In the genomic region with DNA sequence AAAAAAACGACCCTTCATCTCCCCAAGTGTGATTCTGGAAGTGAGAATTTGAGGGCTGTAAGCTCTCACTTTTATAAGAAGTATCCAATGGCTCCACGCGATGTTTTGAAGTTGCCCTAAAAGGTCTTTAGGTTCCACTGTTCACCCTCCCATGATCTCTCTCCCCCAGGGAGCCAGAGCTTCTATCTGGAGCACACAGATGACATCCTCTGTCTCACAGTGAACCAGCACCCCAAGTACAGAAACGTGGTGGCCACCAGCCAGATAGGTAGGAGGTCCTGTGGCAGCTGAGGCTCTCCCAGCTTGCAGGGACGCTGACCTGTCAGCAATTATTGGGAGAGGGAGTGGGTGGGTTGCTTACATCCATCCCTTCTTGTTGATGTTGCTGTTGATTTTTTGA, we compare ENCODE assay signal across 22 cellular contexts.
DNase-seq lines count a peak whose midpoint lies in the region; ATAC-seq, FAIRE-seq and TF ChIP-seq lines count a peak whose summit lies in the region.
"Had no signal": no experiment of that assay in that cellular context is flagged by ENCODE, and none has a peak within 500 bp of the region (broad histone marks: within the 10 kb centered on the region; RNA-seq: fewer than 3 reads in every experiment).

No MANE protein-coding gene starts in this region.

- in situ Hi-C loops in K562 (cut with MboI), result no loop called here

- peaks cover 32 to 50% of the 10 kb centered on the region in 2 experiments for H3K4me1 ChIP-seq in K562 (replicated peaks in 1 of 2; ENCODE audit: control insufficient read depth in 2 of 2, insufficient read depth in 2 of 2, low read length in 2 of 2)

- no peak overlapping the region for H3K4me3 Mint-ChIP-seq in activated T-cell treated with anti-CD3 and anti-CD28 coated beads, Interleukin-2, amount 50 U/mL, for 72 hours
- H3K4me3 Mint-ChIP-seq in activated T-cell treated with anti-CD3 and anti-CD28 coated beads, Interleukin-2, amount 50 U/mL, for 24 hours, result no peak overlapping the region
- H3K4me3 Mint-ChIP-seq in activated CD4-positive, alpha-beta memory T cell treated with anti-CD3 and anti-CD28 coated beads for 36 hours, result no peak overlapping the region
- H3K4me3 Mint-ChIP-seq: CD8-positive, alpha-beta T cell had no signal

- H2AFZ ChIP-seq in K562 (ENCODE audit: low read depth, low read length), result peak overlapping the region; percentile 85

- H3K27me3 ChIP-seq in K562 (ENCODE audit: control insufficient read depth in 2 of 2, insufficient read depth in 2 of 2, low read length in 2 of 2), result no peaks in the 10 kb centered on the region; a peak in 1 of 5 replicates
- no peaks in the 10 kb centered on the region for H3K27me3 ChIP-seq in WERI-Rb-1 (ENCODE audit: insufficient read depth, low read depth, severe bottlenecking)
- H3K27me3 ChIP-seq: BLaER1 had no signal

- H3K36me3 Mint-ChIP-seq in activated T-cell treated with anti-CD3 and anti-CD28 coated beads, Interleukin-2, amount 50 U/mL, for 72 hours (ENCODE audit: insufficient read depth in 2 of 2), result no peaks in the 10 kb centered on the region
- no peaks in the 10 kb centered on the region for H3K36me3 Mint-ChIP-seq in activated T-cell treated with anti-CD3 and anti-CD28 coated beads, Interleukin-2, amount 50 U/mL, for 24 hours (ENCODE audit: low read depth)
- no peaks in the 10 kb centered on the region for H3K36me3 Mint-ChIP-seq in activated CD4-positive, alpha-beta memory T cell treated with anti-CD3 and anti-CD28 coated beads for 36 hours
- H3K36me3 Mint-ChIP-seq: CD8-positive, alpha-beta T cell had no signal

- H3K9me3 ChIP-seq in K562 (replicated peaks; ENCODE audit: control insufficient read depth, insufficient read depth, low read depth, low read length) (no peaks in the 10 kb centered on the region), WERI-Rb-1 (ENCODE audit: severe bottlenecking) (no peaks in the 10 kb centered on the region)
- H3K9me3 ChIP-seq: BLaER1 had no signal

- H3K4me1 Mint-ChIP-seq in activated T-cell treated with anti-CD3 and anti-CD28 coated beads, Interleukin-2, amount 50 U/mL, for 72 hours (ENCODE audit: low read depth), result peaks cover 20% of the 10 kb centered on the region
- H3K4me1 Mint-ChIP-seq in activated T-cell treated with anti-CD3 and anti-CD28 coated beads, Interleukin-2, amount 50 U/mL, for 24 hours (ENCODE audit: low read depth), result peaks cover 8% of the 10 kb centered on the region
- peaks cover 7% of the 10 kb centered on the region for H3K4me1 Mint-ChIP-seq in activated CD4-positive, alpha-beta memory T cell treated with anti-CD3 and anti-CD28 coated beads for 36 hours (ENCODE audit: low read depth)

- no peak overlapping the region for H3K4me3 ChIP-seq in K562
- H3K4me3 ChIP-seq in WERI-Rb-1 (ENCODE audit: low read depth, low read length), result no peak overlapping the region
- H3K4me3 ChIP-seq: BLaER1 had no signal

- intact Hi-C loops in K562 (cut with micrococcal nuclease), result no loop called here
- intact Hi-C loops in activated CD4-positive, alpha-beta memory T cell treated with anti-CD3 and anti-CD28 coated beads for 36 hours (cut with micrococcal nuclease), result no loop called here

- TF ChIP-seq EP300 in K562 (IDR thresholded peaks at IDR 0.05; ENCODE audit: low read length), result peak; percentile 5; the same call in 1 of the 2 replicates

- 2% methylated on average over 5 of the region's 5 CpGs for WGBS in K562 (ENCODE audit: insufficient coverage, low coverage, missing lambda C conversion rate)

- DNase-seq in activated T-cell treated with anti-CD3 and anti-CD28 coated beads, Interleukin-2, amount 50 U/mL, for 72 hours, result no peak
- DNase-seq in activated T-cell treated with anti-CD3 and anti-CD28 coated beads, Interleukin-2, amount 50 U/mL, for 24 hours, result no peak
- DNase-seq in M059J (ENCODE audit: low read depth) (peak; percentile 16), K562 (ENCODE audit: extremely low read depth in 1 of 4, low spot score in 3 of 4) (peak; percentile 52 to 81 (median 67)), WERI-Rb-1 (no peak)
- DNase-seq in activated CD4-positive, alpha-beta memory T cell treated with anti-CD3 and anti-CD28 coated beads for 36 hours, result no peak
- DNase-seq: CD8-positive, alpha-beta T cell; DMS53; GOT3; KG1; NCI-H1048; NCI-H1436; NCI-H2029; NCI-H2171; NCI-H526; SHP77 had no signal

- H3K27ac ChIP-seq in K562 (ENCODE audit: extremely low read depth, low read depth, low read length), result peak overlapping the region; percentile 47
- H3K27ac ChIP-seq in WERI-Rb-1, result no peak overlapping the region
- H3K27ac ChIP-seq: BLaER1 had no signal

- TF ChIP-seq CTCF in K562 (IDR thresholded peaks at IDR 0.05 in 2 of 3, conservative IDR thresholded peaks at IDR 0.05 in 1 of 3; ENCODE audit: insufficient read depth in 2 of 3, low read depth in 1 of 3, low read length in 3 of 3) (no peak), WERI-Rb-1 (IDR thresholded peaks at IDR 0.05; ENCODE audit: low read depth, low read length) (no peak)

- H3K4me2 ChIP-seq in K562 (ENCODE audit: insufficient read depth, low read length), result peak overlapping the region; percentile 55
- H3K4me2 ChIP-seq: BLaER1 had no signal

- BruUV-seq in K562 (replicated peaks; lab: Mats Ljungman, UMichigan), result no TSS peak

- peak overlapping the region in 1 of 2 experiments; percentile 45; a peak in 2 of 4 replicates for H3K9ac ChIP-seq in K562 (ENCODE audit: insufficient read depth in 1 of 2, low read depth in 2 of 2, low read length in 2 of 2)
- H3K9ac ChIP-seq: BLaER1 had no signal

- H3K36me3 ChIP-seq in K562 (ENCODE audit: control insufficient read depth, insufficient read depth, low read length), result no peaks in the 10 kb centered on the region
- H3K36me3 ChIP-seq in WERI-Rb-1, result no peaks in the 10 kb centered on the region; the same call in 1 of the 2 replicates
- H3K36me3 ChIP-seq: BLaER1 had no signal

- H3K27me3 Mint-ChIP-seq in activated T-cell treated with anti-CD3 and anti-CD28 coated beads, Interleukin-2, amount 50 U/mL, for 72 hours (ENCODE audit: low read depth), result no peaks in the 10 kb centered on the region
- H3K27me3 Mint-ChIP-seq in activated T-cell treated with anti-CD3 and anti-CD28 coated beads, Interleukin-2, amount 50 U/mL, for 24 hours, result no peaks in the 10 kb centered on the region
- H3K27me3 Mint-ChIP-seq in activated CD4-positive, alpha-beta memory T cell treated with anti-CD3 and anti-CD28 coated beads for 36 hours, result no peaks in the 10 kb centered on the region

- TF ChIP-seq POLR2A in K562 (conservative IDR thresholded peaks at IDR 0.05), result no peak

- no peaks in the 10 kb centered on the region for H3K79me2 ChIP-seq in K562 (ENCODE audit: control insufficient read depth, insufficient read depth, low read length)

- FAIRE-seq in K562 (lab: Jason Lieb, UNC), result peak; percentile 70
- FAIRE-seq: A204.1, GM12891, RCC 7860 had no signal

- POLR2A ChIA-PET in K562 (lab: Yijun Ruan, JAX), result interaction anchor here (0.6 to 2.5 kb wide), 4 partner anchors 11 to 37 kb away, joined by 3 to 6 read pairs (median 4); no protein-coding TSS in a partner anchor
- POLR2A ChIA-PET in activated CD4-positive, alpha-beta memory T cell treated with anti-CD3 and anti-CD28 coated beads for 36 hours (lab: Charles Lee), result no interaction called here

- H3K9me3 Mint-ChIP-seq in activated T-cell treated with anti-CD3 and anti-CD28 coated beads, Interleukin-2, amount 50 U/mL, for 72 hours, result no peaks in the 10 kb centered on the region
- H3K9me3 Mint-ChIP-seq in activated T-cell treated with anti-CD3 and anti-CD28 coated beads, Interleukin-2, amount 50 U/mL, for 24 hours, result no peaks in the 10 kb centered on the region
- H3K9me3 Mint-ChIP-seq in activated CD4-positive, alpha-beta memory T cell treated with anti-CD3 and anti-CD28 coated beads for 36 hours, result no peaks in the 10 kb centered on the region
- H3K9me3 Mint-ChIP-seq: CD8-positive, alpha-beta T cell had no signal

- no peaks in the 10 kb centered on the region for H4K20me1 ChIP-seq in K562 (replicated peaks; ENCODE audit: control insufficient read depth, insufficient read depth, low read length)
- H4K20me1 ChIP-seq: BLaER1 had no signal

- ATAC-seq in activated T-cell treated with anti-CD3 and anti-CD28 coated beads, Interleukin-2, amount 50 U/mL, for 72 hours (replicated peaks in 1 of 2), result peak in 1 of 2 donors; percentile 12
- ATAC-seq in K562 (peak; percentile 52), GM21619 (IDR thresholded peaks at IDR 0.05; ENCODE audit: unreplicated experiment) (no peak), HG03196 (IDR thresholded peaks at IDR 0.05; ENCODE audit: unreplicated experiment) (no peak)
- ATAC-seq: CD8-positive, alpha-beta T cell had no signal

- H3K9me1 ChIP-seq in K562 (ENCODE audit: control insufficient read depth, insufficient read depth, low read length), result no peaks in the 10 kb centered on the region

- peak overlapping the region; percentile 51 for H3K27ac Mint-ChIP-seq in activated T-cell treated with anti-CD3 and anti-CD28 coated beads, Interleukin-2, amount 50 U/mL, for 72 hours
- H3K27ac Mint-ChIP-seq in activated T-cell treated with anti-CD3 and anti-CD28 coated beads, Interleukin-2, amount 50 U/mL, for 24 hours, result no peak overlapping the region
- no peak overlapping the region for H3K27ac Mint-ChIP-seq in activated CD4-positive, alpha-beta memory T cell treated with anti-CD3 and anti-CD28 coated beads for 36 hours
- H3K27ac Mint-ChIP-seq: CD8-positive, alpha-beta T cell had no signal

- no peak for TF ChIP-seq RAD21 in K562 (CRISPR knock-in tag; conservative IDR thresholded peaks at IDR 0.05 in 1 of 2, IDR thresholded peaks at IDR 0.05 in 1 of 2)

- CTCF ChIA-PET in K562 (lab: Yijun Ruan, JAX; ENCODE audit: low intra/inter-chr PET ratio), result no interaction called here
- CTCF ChIA-PET in activated CD4-positive, alpha-beta memory T cell treated with anti-CD3 and anti-CD28 coated beads for 36 hours (lab: Charles Lee), result no interaction called here

TF ChIP-seq in K562, 482 proteins besides CTCF, POLR2A, EP300 and RAD21 (continues in another document):
- TF ChIP-seq KDM1A (IDR thresholded peaks at IDR 0.05), result no peak
- TF ChIP-seq, protein P1, sequence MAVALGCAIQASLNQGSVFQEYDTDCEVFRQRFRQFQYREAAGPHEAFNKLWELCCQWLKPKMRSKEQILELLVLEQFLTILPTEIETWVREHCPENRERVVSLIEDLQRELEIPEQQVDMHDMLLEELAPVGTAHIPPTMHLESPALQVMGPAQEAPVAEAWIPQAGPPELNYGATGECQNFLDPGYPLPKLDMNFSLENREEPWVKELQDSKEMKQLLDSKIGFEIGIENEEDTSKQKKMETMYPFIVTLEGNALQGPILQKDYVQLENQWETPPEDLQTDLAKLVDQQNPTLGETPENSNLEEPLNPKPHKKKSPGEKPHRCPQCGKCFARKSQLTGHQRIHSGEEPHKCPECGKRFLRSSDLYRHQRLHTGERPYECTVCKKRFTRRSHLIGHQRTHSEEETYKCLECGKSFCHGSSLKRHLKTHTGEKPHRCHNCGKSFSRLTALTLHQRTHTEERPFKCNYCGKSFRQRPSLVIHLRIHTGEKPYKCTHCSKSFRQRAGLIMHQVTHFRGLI (CRISPR knock-in tag; IDR thresholded peaks at IDR 0.05), result no peak

Comparison
In these comparisons a context has a peak if more than half of its experiments do, and no peak if none do; other contexts are left out.
1. DNase-seq: peak in M059J (single experiment) and K562 (4 of 4); none in activated T-cell treated with anti-CD3 and anti-CD28 coated beads, Interleukin-2, amount 50 U/mL, for 72 hours (0 of 2), activated T-cell treated with anti-CD3 and anti-CD28 coated beads, Interleukin-2, amount 50 U/mL, for 24 hours (single experiment), activated CD4-positive, alpha-beta memory T cell treated with anti-CD3 and anti-CD28 coated beads for 36 hours (single experiment) and WERI-Rb-1 (single experiment).